ENCODE assay signal across 8 cellular contexts in the genomic region with DNA sequence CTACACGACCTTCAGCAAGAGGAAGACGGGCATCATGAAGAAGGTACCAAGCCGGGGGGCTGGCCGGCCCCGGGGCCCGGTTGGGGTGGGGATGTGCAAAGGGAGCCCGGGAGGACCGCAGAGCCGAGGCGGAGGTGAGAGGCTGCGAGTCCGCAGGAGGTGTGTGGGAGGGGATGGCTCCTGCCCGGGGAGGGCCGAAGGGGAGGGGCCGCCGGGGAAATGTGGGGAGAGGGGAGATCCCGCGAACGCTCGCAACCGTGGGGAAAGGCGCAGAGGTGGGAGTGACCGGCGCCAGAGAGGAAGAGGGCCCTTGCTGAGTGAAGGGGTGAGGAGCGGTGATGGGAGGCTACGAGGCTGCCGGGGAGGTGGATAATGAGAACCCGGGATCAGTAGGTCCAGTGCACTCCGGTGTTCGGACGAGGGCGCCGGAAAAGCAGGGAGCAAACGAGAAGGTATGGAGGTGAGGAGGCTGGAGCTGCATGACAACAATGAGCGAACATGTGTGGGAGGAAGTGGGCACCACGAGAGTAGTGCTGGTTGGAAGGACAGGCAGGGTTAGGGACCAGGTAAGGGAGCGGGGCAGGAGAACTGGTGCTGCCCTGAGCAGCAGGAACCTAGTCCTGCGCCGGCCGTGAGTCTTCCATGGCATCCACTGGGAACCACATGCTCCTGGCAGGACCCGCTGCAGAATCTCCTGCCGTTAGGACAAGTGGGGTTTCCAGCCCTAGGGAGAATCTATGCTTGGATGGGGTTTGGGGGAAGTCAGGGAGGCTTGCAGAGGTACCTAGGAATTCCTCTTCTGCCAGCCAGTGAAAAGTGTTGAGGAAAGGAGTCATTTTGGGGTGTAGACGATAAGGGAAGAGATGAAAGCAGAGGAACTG. TPM values are rescaled to one million over a fixed set of nuclear protein-coding genes. Genes with fewer than 3 reads are reported as not detected.
A peak's percentile ranks its signal among the peaks of the same experiment; 100 is the strongest.
DNase-seq lines count a peak whose midpoint lies in the region; ATAC-seq, FAIRE-seq and TF ChIP-seq lines count a peak whose summit lies in the region.

No MANE protein-coding gene starts in this region.

- intact Hi-C loops in heart left ventricle (cut with DNase I) (loop anchor here in 1 of 10 donors (5.0 kb wide), 1 partner anchor 115 kb away; the partner anchor contains the start of genes KLC4 and MRPL2), ovary (cut with DNase I) (no loop called here)

- ATAC-seq in A549: no peak
- ATAC-seq in heart left ventricle: no peak
- ATAC-seq in HG03354 (IDR thresholded peaks at IDR 0.05; ENCODE audit: poor library complexity, severe bottlenecking, unreplicated experiment): no peak

- H3K27ac ChIP-seq in A549 (peak overlapping the region; percentile 92 to 100), heart left ventricle (peak overlapping the region; percentile 89 to 100 (median 98)), ovary (peak overlapping the region; percentile 91), urinary bladder (ENCODE audit: low read depth) (peak overlapping the region; percentile 97)

- H3K9me3 ChIP-seq in A549 (no peaks in the 10 kb centered on the region), heart left ventricle (no peaks in the 10 kb centered on the region), ovary (no peaks in the 10 kb centered on the region)

- TF ChIP-seq CTCF in A549 (IDR thresholded peaks at IDR 0.05) (no peak), heart left ventricle (IDR thresholded peaks at IDR 0.05) (no peak), ovary (IDR thresholded peaks at IDR 0.05) (no peak)

- H3K27me3 ChIP-seq in heart left ventricle: no peaks in the 10 kb centered on the region
- no peaks in the 10 kb centered on the region for H3K27me3 ChIP-seq in ovary

- TF ChIP-seq EP300 in A549 (IDR thresholded peaks at IDR 0.05) (no peak), ovary (IDR thresholded peaks at IDR 0.05) (no peak)

- no peak for TF ChIP-seq RAD21 in A549 (conservative IDR thresholded peaks at IDR 0.05 in 1 of 2, IDR thresholded peaks at IDR 0.05 in 1 of 2)

- 7% methylated on average over 33 of the region's 43 CpGs for WGBS in A549 (ENCODE audit: missing lambda C conversion rate)
- WGBS in heart left ventricle, 4 donors: 2 to 3% (median 3%) methylated on average over 42 to 43 of the region's 43 CpGs
- 1% methylated on average over 43 of the region's 43 CpGs for WGBS in ovary, 3 donors
- WGBS in urinary bladder: 1% methylated on average over 43 of the region's 43 CpGs

- peaks cover 30% of the 10 kb centered on the region for H3K4me1 ChIP-seq in A549
- peaks cover 8 to 44% (median 38%) of the 10 kb centered on the region in 12 donors for H3K4me1 ChIP-seq in heart left ventricle
- H3K4me1 ChIP-seq in ovary (ENCODE audit: insufficient read depth): peaks cover 14% of the 10 kb centered on the region
- no peaks in the 10 kb centered on the region for H3K4me1 ChIP-seq in urinary bladder (ENCODE audit: insufficient read depth)

- peak overlapping the region; percentile 92 for H3K4me3 ChIP-seq in A549
- H3K4me3 ChIP-seq in heart left ventricle: peak overlapping the region; percentile 73 to 100 (median 94)
- H3K4me3 ChIP-seq in ovary: peak overlapping the region; percentile 83
- H3K4me3 ChIP-seq in urinary bladder (ENCODE audit: low read depth, low read length): peak overlapping the region; percentile 93

- peak in 1 of 2 experiments; percentile 24 for DNase-seq in A549 (ENCODE audit: low read depth in 1 of 2, low spot score in 1 of 2)
- DNase-seq in GM18507 (ENCODE audit: extremely low spot score, insufficient read length, low read depth): no peak
- peak; percentile 50 for DNase-seq in RKO (ENCODE audit: low spot score)
- peak; percentile 61 for DNase-seq in activated naive CD4-positive, alpha-beta T cell treated with anti-CD3 and anti-CD28 coated beads, Interleukin-2, amount 50 U/mL, for 16 hours
- peak; percentile 51 to 79 (median 66) for DNase-seq in heart left ventricle
- DNase-seq in ovary: peak; percentile 62 to 79 (median 68)

- POLR2A ChIA-PET in A549 (lab: Yijun Ruan, JAX): interaction anchor here (1.0 to 1.6 kb wide), 2 partner anchors 10 to 22 kb away, joined by 3 read pairs; partner anchors contain the start of gene CUL9

- FAIRE-seq in A549 (lab: Jason Lieb, UNC): no peak
- peak; percentile 18 for FAIRE-seq in GM18507 (lab: Jason Lieb, UNC)

- CTCF ChIA-PET in A549 (lab: Yijun Ruan, JAX): interaction anchor here (0.7 to 1.4 kb wide), 9 partner anchors 9 to 348 kb away, joined by 3 to 12 read pairs (median 3); partner anchors contain the start of genes CUL9 and DNPH1

- H3K36me3 ChIP-seq in heart left ventricle (peaks cover 0 to 27% (median 24%) of the 10 kb centered on the region in 9 donors), ovary (no peaks in the 10 kb centered on the region), urinary bladder (ENCODE audit: insufficient read depth) (no peaks in the 10 kb centered on the region)

- no peak for TF ChIP-seq POLR2A in A549 (IDR thresholded peaks at IDR 0.05; ENCODE audit: low read length)
- TF ChIP-seq POLR2A in heart left ventricle (IDR thresholded peaks at IDR 0.05): no peak
- no peak for TF ChIP-seq POLR2A in ovary (IDR thresholded peaks at IDR 0.05)

- peak overlapping the region; percentile 93 for H3K4me2 ChIP-seq in A549

TF ChIP-seq in A549, 52 proteins besides CTCF, POLR2A, EP300 and RAD21 (continues in another document):
- no peak for TF ChIP-seq ZFP36 (IDR thresholded peaks at IDR 0.05; ENCODE audit: borderline replicate concordance, partially characterized antibody)
- TF ChIP-seq MAX (IDR thresholded peaks at IDR 0.05): no peak
- no peak for TF ChIP-seq GATA3 (IDR thresholded peaks at IDR 0.05; ENCODE audit: borderline replicate concordance)
- no peak for TF ChIP-seq JUNB (IDR thresholded peaks at IDR 0.05)
- TF ChIP-seq RCOR1 (IDR thresholded peaks at IDR 0.05; ENCODE audit: low read depth, low read length): no peak
- TF ChIP-seq ATOH8 (CRISPR knock-in tag; IDR thresholded peaks at IDR 0.05; ENCODE audit: low read depth): no peak
- TF ChIP-seq PHF8 (IDR thresholded peaks at IDR 0.05; ENCODE audit: borderline replicate concordance, low read depth): no peak
- TF ChIP-seq PBX3 (IDR thresholded peaks at IDR 0.05): no peak
- TF ChIP-seq RARB (CRISPR knock-in tag; IDR thresholded peaks at IDR 0.05): no peak
- no peak for TF ChIP-seq ZSCAN20 (CRISPR knock-in tag; IDR thresholded peaks at IDR 0.05)
- no peak for TF ChIP-seq SREBF2 (IDR thresholded peaks at IDR 0.05)

RNA-seq across cellular contexts. Expression of gene SRF, which starts 1.3 kb away (rescaled TPM):
- polyA plus RNA-seq in A549 (2011; rRNA removed) (16.2 and 16.7 TPM in 2 replicates), A549 (2017; fragmentation: RNase III; extraction: RNeasy Plus Mini Kit Qiagen cat#74134 plus additional on column Dnase treatment) (14.0 to 15.7 TPM (median 14.2 TPM) in 3 replicates), heart left ventricle (10 to 100 TPM; 43.5 to 90.6 TPM), ovary (10 to 100 TPM; 26.6 to 26.9 TPM), urinary bladder (116 TPM)
- 25.2 and 34.8 TPM in 2 replicates for polyA plus RNA-seq in A549 (2012; cell fraction: cytosol; rRNA removed)
- 32.9 and 37.0 TPM in 2 replicates for polyA plus RNA-seq in A549 (2012; cell fraction: nucleus; rRNA removed)
- polyA minus RNA-seq in A549 (2011; rRNA and poly(A)+ RNA removed): 21.0 and 23.1 TPM in 2 replicates
- total RNA-seq in heart left ventricle (10 to 100 TPM; 49.8 to 94.4 (median 73.3) TPM), ovary (10 to 100 TPM; 21.0 to 73.3 (median 38.0) TPM), urinary bladder (19.2 TPM)

RNA-seq across cellular contexts. Expression of gene CUL9, which starts 9.6 kb away (rescaled TPM):
- polyA plus RNA-seq in A549 (2011; rRNA removed) (11.0 and 11.3 TPM in 2 replicates), A549 (2017; fragmentation: RNase III; extraction: RNeasy Plus Mini Kit Qiagen cat#74134 plus additional on column Dnase treatment) (10.9 to 12.7 TPM (median 12.5 TPM) in 3 replicates), heart left ventricle (10 to 100 TPM in 1 of 2 donors, 1 to 10 TPM in 1; 7.5 to 17.0 TPM), ovary (10 to 100 TPM; 15.9 to 20.8 TPM), urinary bladder (23.5 TPM)
- 9.0 and 9.3 TPM in 2 replicates for polyA plus RNA-seq in A549 (2012; cell fraction: cytosol; rRNA removed)
- polyA plus RNA-seq in A549 (2012; cell fraction: nucleus; rRNA removed): 83.7 and 99.0 TPM in 2 replicates
- polyA minus RNA-seq in A549 (2011; rRNA and poly(A)+ RNA removed): 14.5 and 14.9 TPM in 2 replicates
- total RNA-seq in heart left ventricle (10 to 100 TPM in 8 of 9 donors, 1 to 10 TPM in 1; 6.5 to 22.3 (median 12.5) TPM), ovary (10 to 100 TPM; 24.2 to 44.5 (median 33.0) TPM), urinary bladder (20.6 TPM)

RNA-seq across cellular contexts. Expression of gene DNPH1, which starts 56.9 kb away (rescaled TPM):
- polyA plus RNA-seq in A549 (2011; rRNA removed) (51.4 and 63.2 TPM in 2 replicates), A549 (2017; fragmentation: RNase III; extraction: RNeasy Plus Mini Kit Qiagen cat#74134 plus additional on column Dnase treatment) (77.5 to 82.0 TPM (median 80.2 TPM) in 3 replicates), heart left ventricle (10 to 100 TPM; 37.9 to 45.5 TPM), ovary (10 to 100 TPM; 13.6 to 55.5 TPM), urinary bladder (108 TPM)
- 217 and 240 TPM in 2 replicates for polyA plus RNA-seq in A549 (2012; cell fraction: cytosol; rRNA removed)
- 158 TPM in 2 replicates for polyA plus RNA-seq in A549 (2012; cell fraction: nucleus; rRNA removed)
- 13.6 and 14.4 TPM in 2 replicates for polyA minus RNA-seq in A549 (2011; rRNA and poly(A)+ RNA removed)
- total RNA-seq in heart left ventricle (10 to 100 TPM; 18.9 to 63.7 (median 25.7) TPM), ovary (100 to 1,000 TPM in 1 of 7 donors, 10 to 100 TPM in 6; 25.0 to 120 (median 44.7) TPM), urinary bladder (18.2 TPM)
